In genomic region chr5:88948746-88949600, GRCh38 we compare ENCODE assay signal across 29 cellular contexts.
DNase-seq lines count a peak whose midpoint lies in the region; ATAC-seq, FAIRE-seq and TF ChIP-seq lines count a peak whose summit lies in the region.
"Had no signal": no experiment of that assay in that cellular context is flagged by ENCODE, and none has a peak within 500 bp of the region (broad histone marks: within the 10 kb centered on the region; RNA-seq: fewer than 3 reads in every experiment).

No MANE protein-coding gene starts in this region.

- in situ Hi-C loops in K562 (cut with MboI): no loop called here

- H3K4me3 ChIP-seq in HUES48 (ENCODE audit: low read depth, low read length): peak overlapping the region; percentile 17; the same call in 1 of the 2 replicates
- H3K4me3 ChIP-seq in K562: no peak overlapping the region
- H3K4me3 ChIP-seq: BLaER1 treated with 17β-estradiol and CSF1 and Interleukin-3, amounts not matched to agents 10 nM and 100 nM; breast epithelium; MG63; smooth muscle cell had no signal

- peak overlapping the region; percentile 6; the same call in 1 of the 2 replicates for H2AFZ ChIP-seq in K562 (ENCODE audit: low read depth, low read length)

- H3K36me3 ChIP-seq in HUES48 (ENCODE audit: control insufficient read depth, insufficient read depth, low read length): no peaks in the 10 kb centered on the region
- no peaks in the 10 kb centered on the region for H3K36me3 ChIP-seq in K562 (ENCODE audit: control insufficient read depth, insufficient read depth, low read length)
- H3K36me3 ChIP-seq: BLaER1 treated with 17β-estradiol and CSF1 and Interleukin-3, amounts not matched to agents 10 nM and 100 nM; breast epithelium; MG63 had no signal

- no peaks in the 10 kb centered on the region for H3K79me2 ChIP-seq in K562 (ENCODE audit: control insufficient read depth, insufficient read depth, low read length)

- peak overlapping the region; percentile 21 for H3K27ac Mint-ChIP-seq in stimulated activated memory B cell treated with anti-CD40 and anti-IgM and Interleukin-4, amounts not matched to agents 10 μg/mL and 1 μg/mL and 100 μg/mL, for 72 hours
- H3K27ac Mint-ChIP-seq: activated CD4-positive, alpha-beta memory T cell treated with anti-CD3 and anti-CD28 coated beads, Interleukin-2, amount 10 ng/mL, durations not matched to agents 7 days and 5 days; activated T-helper 17 cell treated with anti-CD3 and anti-CD28 coated beads, Interleukin-2, amount 50 U/mL, for 72 hours; naive thymus-derived CD8-positive, alpha-beta T cell; type B pancreatic cell had no signal

- H3K36me3 Mint-ChIP-seq in stimulated activated memory B cell treated with anti-CD40 and anti-IgM and Interleukin-4, amounts not matched to agents 10 μg/mL and 1 μg/mL and 100 μg/mL, for 72 hours: peaks cover 7% of the 10 kb centered on the region
- H3K36me3 Mint-ChIP-seq: naive thymus-derived CD8-positive, alpha-beta T cell; type B pancreatic cell had no signal

- H3K27me3 ChIP-seq in HUES48 (ENCODE audit: control insufficient read depth, insufficient read depth, low read length) (no peaks in the 10 kb centered on the region), K562 (ENCODE audit: control insufficient read depth in 2 of 2, insufficient read depth in 2 of 2, low read length in 2 of 2) (no peaks in the 10 kb centered on the region)
- H3K27me3 ChIP-seq: BLaER1 treated with 17β-estradiol and CSF1 and Interleukin-3, amounts not matched to agents 10 nM and 100 nM; breast epithelium; MG63 had no signal

- WGBS in K562 (ENCODE audit: insufficient coverage, low coverage, missing lambda C conversion rate): 36% methylated on average over 2 of the region's 2 CpGs

- no peak for TF ChIP-seq EP300 in K562 (IDR thresholded peaks at IDR 0.05; ENCODE audit: low read length)

- H3K4me3 Mint-ChIP-seq in stimulated activated memory B cell treated with anti-CD40 and anti-IgM and Interleukin-4, amounts not matched to agents 10 μg/mL and 1 μg/mL and 100 μg/mL, for 72 hours: no peak overlapping the region
- H3K4me3 Mint-ChIP-seq: activated CD4-positive, alpha-beta memory T cell treated with anti-CD3 and anti-CD28 coated beads, Interleukin-2, amount 10 ng/mL, durations not matched to agents 7 days and 5 days; activated T-helper 17 cell treated with anti-CD3 and anti-CD28 coated beads, Interleukin-2, amount 50 U/mL, for 72 hours; naive thymus-derived CD8-positive, alpha-beta T cell; type B pancreatic cell had no signal

- TF ChIP-seq RAD21 in K562 (CRISPR knock-in tag; conservative IDR thresholded peaks at IDR 0.05 in 1 of 2, IDR thresholded peaks at IDR 0.05 in 1 of 2): no peak

- no peak overlapping the region for H3K4me2 ChIP-seq in K562 (ENCODE audit: insufficient read depth, low read length)
- H3K4me2 ChIP-seq: BLaER1 treated with 17β-estradiol and CSF1 and Interleukin-3, amounts not matched to agents 10 nM and 100 nM; smooth muscle cell had no signal

- no peaks in the 10 kb centered on the region for H3K27me3 Mint-ChIP-seq in stimulated activated memory B cell treated with anti-CD40 and anti-IgM and Interleukin-4, amounts not matched to agents 10 μg/mL and 1 μg/mL and 100 μg/mL, for 72 hours
- H3K27me3 Mint-ChIP-seq: activated CD4-positive, alpha-beta memory T cell treated with anti-CD3 and anti-CD28 coated beads, Interleukin-2, amount 10 ng/mL, durations not matched to agents 7 days and 5 days had no signal

- H3K9me3 ChIP-seq in HUES48 (ENCODE audit: control insufficient read depth, insufficient read depth, low read length): no peaks in the 10 kb centered on the region
- H3K9me3 ChIP-seq in K562 (replicated peaks; ENCODE audit: control insufficient read depth, insufficient read depth, low read depth, low read length): no peaks in the 10 kb centered on the region
- H3K9me3 ChIP-seq: BLaER1 treated with 17β-estradiol and CSF1 and Interleukin-3, amounts not matched to agents 10 nM and 100 nM; breast epithelium; MG63 had no signal

- H3K27ac ChIP-seq in HUES48 (ENCODE audit: low read depth, low read length) (peak overlapping the region; percentile 11), K562 (ENCODE audit: extremely low read depth, low read depth, low read length) (no peak overlapping the region)
- H3K27ac ChIP-seq: BLaER1 treated with 17β-estradiol and CSF1 and Interleukin-3, amounts not matched to agents 10 nM and 100 nM; breast epithelium had no signal

- H4K20me1 ChIP-seq in K562 (replicated peaks; ENCODE audit: control insufficient read depth, insufficient read depth, low read length): no peaks in the 10 kb centered on the region
- H4K20me1 ChIP-seq: BLaER1 treated with 17β-estradiol and CSF1 and Interleukin-3, amounts not matched to agents 10 nM and 100 nM had no signal

- H3K4me1 ChIP-seq in HUES48 (ENCODE audit: control insufficient read depth, insufficient read depth, low read length) (peaks cover 19% of the 10 kb centered on the region), K562 (replicated peaks in 1 of 2; ENCODE audit: control insufficient read depth in 2 of 2, insufficient read depth in 2 of 2, low read length in 2 of 2) (no peaks in the 10 kb centered on the region; a peak in 1 of 5 replicates)
- H3K4me1 ChIP-seq: breast epithelium had no signal

- no peaks in the 10 kb centered on the region for H3K9me3 Mint-ChIP-seq in stimulated activated memory B cell treated with anti-CD40 and anti-IgM and Interleukin-4, amounts not matched to agents 10 μg/mL and 1 μg/mL and 100 μg/mL, for 72 hours
- H3K9me3 Mint-ChIP-seq: activated CD4-positive, alpha-beta memory T cell treated with anti-CD3 and anti-CD28 coated beads, Interleukin-2, amount 10 ng/mL, durations not matched to agents 7 days and 5 days; activated T-helper 17 cell treated with anti-CD3 and anti-CD28 coated beads, Interleukin-2, amount 50 U/mL, for 72 hours; naive thymus-derived CD8-positive, alpha-beta T cell; type B pancreatic cell had no signal

- no peak overlapping the region for H3K9ac ChIP-seq in HUES48 (ENCODE audit: low read depth, low read length)
- no peak overlapping the region for H3K9ac ChIP-seq in K562 (ENCODE audit: insufficient read depth in 1 of 2, low read depth in 2 of 2, low read length in 2 of 2)
- H3K9ac ChIP-seq: BLaER1 treated with 17β-estradiol and CSF1 and Interleukin-3, amounts not matched to agents 10 nM and 100 nM had no signal

- POLR2A ChIA-PET in K562 (lab: Yijun Ruan, JAX) (no interaction called here), HEK293T (lab: Yijun Ruan, JAX) (no interaction called here)

- intact Hi-C loops in K562 (cut with micrococcal nuclease): no loop called here

- BruUV-seq in K562 (replicated peaks; lab: Mats Ljungman, UMichigan): no TSS peak

- no peak for TF ChIP-seq CTCF in K562 (IDR thresholded peaks at IDR 0.05 in 2 of 3, conservative IDR thresholded peaks at IDR 0.05 in 1 of 3; ENCODE audit: insufficient read depth in 2 of 3, low read depth in 1 of 3, low read length in 3 of 3)

- peak; percentile 5 for FAIRE-seq in GM12892 (lab: Jason Lieb, UNC)
- peak; percentile 15 for FAIRE-seq in K562 (lab: Jason Lieb, UNC)
- FAIRE-seq: kidney had no signal

- ATAC-seq in K562: no peak
- ATAC-seq in stimulated activated memory B cell treated with anti-CD40 and anti-IgM and Interleukin-4, amounts not matched to agents 10 μg/mL and 1 μg/mL and 100 μg/mL, for 72 hours: peak; percentile 8
- no peak for ATAC-seq in HG02981 (IDR thresholded peaks at IDR 0.05; ENCODE audit: unreplicated experiment)
- no peak for ATAC-seq in GM21786 (IDR thresholded peaks at IDR 0.05; ENCODE audit: unreplicated experiment)
- ATAC-seq: activated T-helper 17 cell treated with anti-CD3 and anti-CD28 coated beads, Interleukin-2, amount 50 U/mL, for 72 hours; naive thymus-derived CD8-positive, alpha-beta T cell had no signal

- CTCF ChIA-PET in K562 (lab: Yijun Ruan, JAX; ENCODE audit: low intra/inter-chr PET ratio) (no interaction called here), HEK293T (lab: Yijun Ruan, JAX) (no interaction called here)

- TF ChIP-seq POLR2A in GM12892 (IDR thresholded peaks at IDR 0.05; ENCODE audit: low read depth, low read length) (no peak), K562 (conservative IDR thresholded peaks at IDR 0.05) (no peak)

- peaks cover 30% of the 10 kb centered on the region for H3K4me1 Mint-ChIP-seq in stimulated activated memory B cell treated with anti-CD40 and anti-IgM and Interleukin-4, amounts not matched to agents 10 μg/mL and 1 μg/mL and 100 μg/mL, for 72 hours
- H3K4me1 Mint-ChIP-seq: activated CD4-positive, alpha-beta memory T cell treated with anti-CD3 and anti-CD28 coated beads, Interleukin-2, amount 10 ng/mL, durations not matched to agents 7 days and 5 days; activated T-helper 17 cell treated with anti-CD3 and anti-CD28 coated beads, Interleukin-2, amount 50 U/mL, for 72 hours had no signal

- no peak for DNase-seq in GM12892 (ENCODE audit: insufficient read length)
- DNase-seq in K562 (ENCODE audit: extremely low read depth in 1 of 4, low spot score in 3 of 4): no peak
- DNase-seq in HEK293T (ENCODE audit: extremely low spot score): no peak
- DNase-seq: activated CD4-positive, alpha-beta memory T cell treated with anti-CD3 and anti-CD28 coated beads, Interleukin-2, amount 10 ng/mL, durations not matched to agents 7 days and 5 days; activated CD4-positive, alpha-beta T cell treated with anti-CD3 and anti-CD28 coated beads for 1 hour; activated CD8-positive, alpha-beta memory T cell treated with anti-CD3 and anti-CD28 coated beads, Interleukin-2, amount 50 U/mL, for 48 hours; activated naive CD4-positive, alpha-beta T cell treated with anti-CD3 and anti-CD28 coated beads, Interleukin-2, amount 50 U/mL, for 16 hours; amniotic stem cell; DND-41; glutamatergic neuron; GOT3; KBM-7; kidney; MG63; midbrain; naive thymus-derived CD8-positive, alpha-beta T cell; NCI-H2171; NCI-H774; stimulated activated CD4-positive, alpha-beta T cell treated with anti-CD3 and anti-CD28 coated beads, Interleukin-2, amount 100 ng/mL, for 24 hours; T-helper 1 cell had no signal

- no peaks in the 10 kb centered on the region for H3K9me1 ChIP-seq in K562 (ENCODE audit: control insufficient read depth, insufficient read depth, low read length)

TF ChIP-seq in K562, 482 proteins besides CTCF, POLR2A, EP300 and RAD21 (continues in another document):
- TF ChIP-seq KDM5B (IDR thresholded peaks at IDR 0.05; ENCODE audit: insufficient replicate concordance, low read depth, low read length) (no peak), TCF15 (CRISPR knock-in tag; IDR thresholded peaks at IDR 0.05) (no peak), NCOA2 (IDR thresholded peaks at IDR 0.05; ENCODE audit: partially characterized antibody in 2 of 2) (no peak)

TF ChIP-seq in HEK293T, 16 proteins besides CTCF, POLR2A, EP300 and RAD21:
- TF ChIP-seq LEF1 (IDR thresholded peaks at IDR 0.05; ENCODE audit: borderline replicate concordance) (no peak), BHLHE40 (IDR thresholded peaks at IDR 0.05; ENCODE audit: borderline replicate concordance) (no peak), NFRKB (IDR thresholded peaks at IDR 0.05) (no peak), L3MBTL2 (conservative IDR thresholded peaks at IDR 0.05) (no peak), SUZ12 (IDR thresholded peaks at IDR 0.05) (no peak)
